Comparison of ENCODE assay signal across 9 cellular contexts in genomic region chr3:119675188-119675874, GRCh38. TPM values are rescaled to one million over a fixed set of nuclear protein-coding genes. Genes with fewer than 3 reads are reported as not detected.
A peak's percentile ranks its signal among the peaks of the same experiment; 100 is the strongest.
DNase-seq lines count a peak whose midpoint lies in the region; ATAC-seq, FAIRE-seq and TF ChIP-seq lines count a peak whose summit lies in the region.
"Had no signal": no experiment of that assay in that cellular context is flagged by ENCODE, and none has a peak within 500 bp of the region (broad histone marks: within the 10 kb centered on the region; RNA-seq: fewer than 3 reads in every experiment).

No MANE protein-coding gene starts in this region.

- peaks cover 11% of the 10 kb centered on the region for H3K4me1 ChIP-seq in keratinocyte (ENCODE audit: control insufficient read depth, extremely low read depth, insufficient read depth, low read length)
- H3K4me1 ChIP-seq in stomach: peaks cover 17 to 29% (median 22%) of the 10 kb centered on the region in 4 donors

- H4K20me1 ChIP-seq in keratinocyte (ENCODE audit: control insufficient read depth, extremely low read depth, insufficient read depth, low read length): no peaks in the 10 kb centered on the region

- no peak for TF ChIP-seq CTCF in activated B cell treated with CpG ODN at 0.5 μM for 24 hours (IDR thresholded peaks at IDR 0.05)
- no peak for TF ChIP-seq CTCF in keratinocyte (optimal IDR thresholded peaks at IDR 0.05 in 1 of 3, IDR thresholded peaks at IDR 0.05 in 1 of 3, conservative IDR thresholded peaks at IDR 0.05 in 1 of 3; ENCODE audit: extremely low read depth in 1 of 3, insufficient read depth in 2 of 3, low read length in 3 of 3)
- TF ChIP-seq CTCF in stomach (IDR thresholded peaks at IDR 0.05): no peak

- H3K9me3 ChIP-seq in keratinocyte (ENCODE audit: control insufficient read depth, low read depth, low read length) (no peaks in the 10 kb centered on the region), stomach (no peaks in the 10 kb centered on the region)

- TF ChIP-seq EP300 in stomach (IDR thresholded peaks at IDR 0.05): no peak

- intact Hi-C loops in activated B cell treated with CpG ODN at 0.5 μM for 24 hours (cut with micrococcal nuclease): loop anchor here (5.0 kb wide), 1 partner anchor 1067 kb away; the partner anchor contains the start of genes GTF2E1 and RABL3
- intact Hi-C loops in stomach (cut with DNase I; ENCODE audit: low total_unique reads): no loop called here

- H3K27me3 ChIP-seq in keratinocyte (ENCODE audit: control insufficient read depth, extremely low read depth, insufficient read depth, low read length) (no peaks in the 10 kb centered on the region), stomach (no peaks in the 10 kb centered on the region)

- no peaks in the 10 kb centered on the region for H3K9me1 ChIP-seq in keratinocyte (ENCODE audit: control insufficient read depth, extremely low read depth, insufficient read depth, low read length)

- H3K4me1 Mint-ChIP-seq in activated naive CD4-positive, alpha-beta T cell treated with anti-CD3 and anti-CD28 coated beads, Interleukin-2, amount 50 U/mL, for 24 hours: peaks cover 51% of the 10 kb centered on the region
- peaks cover 28% of the 10 kb centered on the region for H3K4me1 Mint-ChIP-seq in activated B cell treated with CpG ODN at 0.5 μM for 24 hours

- POLR2A ChIA-PET in activated B cell treated with CpG ODN at 0.5 μM for 24 hours (lab: Charles Lee): interaction anchor here (0.6 to 2.8 kb wide), 13 partner anchors 11 to 211 kb away, joined by 3 to 28 read pairs (median 9); partner anchors contain the start of genes CD80, TIMMDC1 and TMEM39A

- H3K27ac ChIP-seq in keratinocyte (ENCODE audit: control insufficient read depth, insufficient read depth, low read length) (no peak overlapping the region), stomach (peak overlapping the region in 4 of 5 donors; percentile 93 to 97 (median 96))

- CTCF ChIA-PET in activated B cell treated with CpG ODN at 0.5 μM for 24 hours (lab: Charles Lee): interaction anchor here (2.0 kb wide), 1 partner anchor 75 kb away, joined by 8 read pairs; no protein-coding TSS in a partner anchor

- H3K79me2 ChIP-seq in keratinocyte (ENCODE audit: control insufficient read depth, insufficient read depth, low read length): peaks cover 13% of the 10 kb centered on the region

- no peak for DNase-seq in activated naive CD4-positive, alpha-beta T cell (lab: John Stamatoyannopoulos, UW)
- DNase-seq in activated B cell treated with CpG ODN at 0.5 μM for 24 hours (no peak), keratinocyte (ENCODE audit: low read depth, low spot score) (no peak), stomach (no peak), kidney tubule cell (ENCODE audit: low spot score) (no peak)

- H2AFZ ChIP-seq in keratinocyte (ENCODE audit: control insufficient read depth, low read length): no peak overlapping the region

- H3K4me3 Mint-ChIP-seq in activated naive CD4-positive, alpha-beta T cell treated with anti-CD3 and anti-CD28 coated beads, Interleukin-2, amount 50 U/mL, for 24 hours: peak overlapping the region; percentile 94
- H3K4me3 Mint-ChIP-seq in activated B cell treated with CpG ODN at 0.5 μM for 24 hours: peak overlapping the region; percentile 96

- ATAC-seq in activated B cell treated with CpG ODN at 0.5 μM for 24 hours (ENCODE audit: low read depth): no peak
- no peak for ATAC-seq in GM19467 (IDR thresholded peaks at IDR 0.05; ENCODE audit: unreplicated experiment)
- ATAC-seq in HG03354 (IDR thresholded peaks at IDR 0.05; ENCODE audit: poor library complexity, severe bottlenecking, unreplicated experiment): no peak

- H3K36me3 Mint-ChIP-seq in activated naive CD4-positive, alpha-beta T cell treated with anti-CD3 and anti-CD28 coated beads, Interleukin-2, amount 50 U/mL, for 24 hours: peaks cover 6% of the 10 kb centered on the region
- peaks cover 65% of the 10 kb centered on the region for H3K36me3 Mint-ChIP-seq in activated B cell treated with CpG ODN at 0.5 μM for 24 hours (ENCODE audit: low read depth)

- FAIRE-seq in keratinocyte (lab: Jason Lieb, UNC): no peak

- peak overlapping the region; percentile 62 for H3K27ac Mint-ChIP-seq in activated naive CD4-positive, alpha-beta T cell treated with anti-CD3 and anti-CD28 coated beads, Interleukin-2, amount 50 U/mL, for 24 hours
- peak overlapping the region; percentile 94 for H3K27ac Mint-ChIP-seq in activated B cell treated with CpG ODN at 0.5 μM for 24 hours

- H3K27me3 Mint-ChIP-seq in activated naive CD4-positive, alpha-beta T cell treated with anti-CD3 and anti-CD28 coated beads, Interleukin-2, amount 50 U/mL, for 24 hours: no peaks in the 10 kb centered on the region
- H3K27me3 Mint-ChIP-seq in activated B cell treated with CpG ODN at 0.5 μM for 24 hours: no peaks in the 10 kb centered on the region

- no peak for TF ChIP-seq POLR2A in stomach (IDR thresholded peaks at IDR 0.05)

- H3K36me3 ChIP-seq in keratinocyte (ENCODE audit: control insufficient read depth in 2 of 2, extremely low read depth in 1 of 2, insufficient read depth in 2 of 2, low read length in 2 of 2) (peaks cover 6 to 8% of the 10 kb centered on the region in 2 experiments), stomach (peaks cover 16 to 49% (median 44%) of the 10 kb centered on the region in 4 donors)

- no peak overlapping the region for H3K9ac ChIP-seq in keratinocyte (ENCODE audit: control insufficient read depth, extremely low read depth, insufficient read depth, low read length)

- 68 to 77% (median 73%) methylated on average over 5 of the region's 5 CpGs for WGBS in stomach, 5 donors

- dilution Hi-C loops in keratinocyte (cut with MboI; ENCODE audit: extremely low pct_ligation_motif_present, low sequenced_read_pairs): no loop called here

- peak overlapping the region; percentile 78 for H3K4me2 ChIP-seq in keratinocyte (ENCODE audit: control insufficient read depth, extremely low read depth, insufficient read depth, low read depth, low read length)

- H3K4me3 ChIP-seq in keratinocyte (ENCODE audit: control insufficient read depth in 2 of 3, extremely low read depth in 1 of 3, insufficient read depth in 2 of 3, low read depth in 1 of 3, low read length in 3 of 3) (no peak overlapping the region), stomach (peak overlapping the region in 2 of 4 donors; percentile 61 to 72)

- no peaks in the 10 kb centered on the region for H3K9me3 Mint-ChIP-seq in activated naive CD4-positive, alpha-beta T cell treated with anti-CD3 and anti-CD28 coated beads, Interleukin-2, amount 50 U/mL, for 24 hours
- no peaks in the 10 kb centered on the region for H3K9me3 Mint-ChIP-seq in activated B cell treated with CpG ODN at 0.5 μM for 24 hours

RNA-seq across cellular contexts. Expression of gene COX17, which starts 1.9 kb away (rescaled TPM):
- total RNA-seq in activated B cell treated with CpG ODN at 0.5 μM for 24 hours (58.8 and 58.9 TPM in 2 replicates), stomach (10 to 100 TPM; 28.6 to 65.9 (median 32.5) TPM)
- polyA plus RNA-seq in keratinocyte (35.1 to 40.6 TPM (median 40.0 TPM) in 3 replicates), stomach (100 to 1,000 TPM; 164 to 184 (median 179) TPM)
- 45.8 TPM for polyA plus RNA-seq in keratinocyte (2011; ENCODE audit: low read depth)
- 25.7 and 40.5 TPM in 2 replicates for polyA plus RNA-seq in keratinocyte (2011; cell fraction: cytosol; rRNA removed)
- polyA plus RNA-seq in keratinocyte (2011; cell fraction: nucleus; rRNA removed): 11.4 and 14.0 TPM in 2 replicates
- 66.9 and 76.1 TPM in 2 replicates for polyA plus RNA-seq in keratinocyte (2012; ENCODE audit: low replicate concordance)
- polyA minus RNA-seq in keratinocyte: 10.2 to 14.3 TPM (median 10.7 TPM) in 3 replicates
- polyA minus RNA-seq in keratinocyte (2011; cell fraction: cytosol; rRNA and poly(A)+ RNA removed): 16.3 TPM
- 4.0 and 5.2 TPM in 2 replicates for polyA minus RNA-seq in keratinocyte (2011; cell fraction: nucleus; rRNA and poly(A)+ RNA removed)

RNA-seq across cellular contexts. Expression of gene POPDC2, which starts 14.9 kb away (rescaled TPM):
- total RNA-seq in activated B cell treated with CpG ODN at 0.5 μM for 24 hours: 5.5 and 6.7 TPM in 2 replicates
- polyA plus RNA-seq in keratinocyte: 0.48 to 1.3 TPM (median 0.87 TPM) in 3 replicates
- 0.99 TPM for polyA plus RNA-seq in keratinocyte (2011; ENCODE audit: low read depth)
- polyA plus RNA-seq in keratinocyte (2011; cell fraction: cytosol; rRNA removed): 0.44 and 0.62 TPM in 2 replicates
- polyA plus RNA-seq in keratinocyte (2011; cell fraction: nucleus; rRNA removed): 2.8 and 3.2 TPM in 2 replicates
- 0.36 and 0.56 TPM in 2 replicates for polyA plus RNA-seq in keratinocyte (2012; ENCODE audit: low replicate concordance)
- 0.23 to 1.0 TPM (median 0.26 TPM) in 3 replicates for polyA minus RNA-seq in keratinocyte
- polyA minus RNA-seq in keratinocyte (2011; cell fraction: cytosol; rRNA and poly(A)+ RNA removed): not detected
- 0.32 and 1.4 TPM in 2 replicates for polyA minus RNA-seq in keratinocyte (2011; cell fraction: nucleus; rRNA and poly(A)+ RNA removed)
- total RNA-seq in stomach: 10 to 100 TPM in 1 of 5 donors, 1 to 10 TPM in 4; 8.5 to 10.7 (median 9.3) TPM
- polyA plus RNA-seq in stomach: 1 to 10 TPM; 1.4 to 5.6 (median 2.7) TPM
- total RNA-seq: LHCN-M2 had no signal

RNA-seq across cellular contexts. Expression of gene CFAP91, which starts 27.5 kb away (rescaled TPM):
- 8.5 and 12.9 TPM in 2 replicates for total RNA-seq in activated B cell treated with CpG ODN at 0.5 μM for 24 hours
- polyA plus RNA-seq in keratinocyte: not detected in 3 replicates
- not detected for polyA plus RNA-seq in keratinocyte (2011; ENCODE audit: low read depth)
- not detected in 2 replicates for polyA plus RNA-seq in keratinocyte (2011; cell fraction: cytosol; rRNA removed)
- polyA plus RNA-seq in keratinocyte (2011; cell fraction: nucleus; rRNA removed): not detected in 2 replicates
- polyA plus RNA-seq in keratinocyte (2012; ENCODE audit: low replicate concordance): not detected in 2 replicates
- not detected in 3 replicates for polyA minus RNA-seq in keratinocyte
- polyA minus RNA-seq in keratinocyte (2011; cell fraction: cytosol; rRNA and poly(A)+ RNA removed): not detected
- polyA minus RNA-seq in keratinocyte (2011; cell fraction: nucleus; rRNA and poly(A)+ RNA removed): not detected in 2 replicates
- total RNA-seq in stomach: 10 to 100 TPM in 1 of 5 donors, 1 to 10 TPM in 4; 3.6 to 46.1 (median 3.8) TPM
- polyA plus RNA-seq in stomach: 1 to 10 TPM; 1.5 to 1.8 (median 1.5) TPM
